ENCODE assay signal across 10 cellular contexts in the genomic region with DNA sequence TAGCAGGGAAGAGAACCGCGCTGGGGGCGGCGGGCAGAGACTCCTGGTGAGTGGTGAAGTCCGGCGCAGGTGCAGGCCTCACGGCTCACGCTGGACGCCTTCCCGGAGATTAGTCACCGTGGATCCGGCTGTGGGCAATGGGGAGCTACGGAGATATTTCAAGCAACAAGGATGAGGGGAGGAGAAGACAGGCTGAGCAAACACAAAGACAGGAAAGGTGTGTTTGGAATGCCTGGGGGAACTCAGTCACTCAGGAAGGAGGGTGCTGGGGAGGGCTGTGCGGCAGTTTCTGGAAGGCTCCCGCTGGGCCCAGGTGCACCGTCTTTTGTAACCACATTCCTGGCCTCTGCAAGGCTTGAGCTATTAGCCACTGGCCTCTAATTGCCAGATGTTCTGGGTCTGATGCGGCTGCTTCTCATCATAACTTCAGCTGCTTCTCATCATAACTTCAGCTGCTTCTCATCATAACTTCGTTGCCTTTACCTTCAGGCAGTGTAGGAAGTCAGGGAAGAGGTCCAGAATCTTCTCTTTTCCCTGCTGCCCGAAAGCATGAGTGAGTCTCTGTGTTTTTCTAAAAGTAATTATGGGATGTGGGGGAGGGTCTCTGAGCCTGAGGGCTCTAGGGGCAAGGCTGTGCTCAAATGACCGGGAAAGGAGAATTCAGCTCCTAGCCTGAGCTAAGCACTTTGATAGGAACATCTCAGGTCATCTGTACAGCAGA.
A peak's percentile ranks its signal among the peaks of the same experiment; 100 is the strongest.
DNase-seq lines count a peak whose midpoint lies in the region; ATAC-seq, FAIRE-seq and TF ChIP-seq lines count a peak whose summit lies in the region.
"Had no signal": no experiment of that assay in that cellular context is flagged by ENCODE, and none has a peak within 500 bp of the region (broad histone marks: within the 10 kb centered on the region; RNA-seq: fewer than 3 reads in every experiment).

No MANE protein-coding gene starts in this region.

- H3K27me3 Mint-ChIP-seq in CD4-positive, alpha-beta T cell = no peaks in the 10 kb centered on the region
- H3K27me3 Mint-ChIP-seq: dendritic cell treated with granulocyte-macrophage colony-stimulating factor and Interleukin-4, amounts not matched to agents 40 ng/mL and 50 ng/mL, for 4 days had no signal

- no peaks in the 10 kb centered on the region for H3K9me3 Mint-ChIP-seq in CD4-positive, alpha-beta T cell

- H2AFZ ChIP-seq in SK-N-SH (ENCODE audit: low read depth) = no peak overlapping the region

- no peak for TF ChIP-seq POLR2A in H54 (IDR thresholded peaks at IDR 0.05; ENCODE audit: low read depth, low read length)

- peak; percentile 36 for FAIRE-seq in H54 (lab: Jason Lieb, UNC)
- FAIRE-seq: GM12878 had no signal

- no peaks in the 10 kb centered on the region for H3K36me3 Mint-ChIP-seq in CD4-positive, alpha-beta T cell (ENCODE audit: low read depth)

- H3K4me1 Mint-ChIP-seq in CD4-positive, alpha-beta T cell (ENCODE audit: low read depth) = no peaks in the 10 kb centered on the region

- H3K9ac ChIP-seq in SK-N-SH = no peak overlapping the region

- CTCF ChIA-PET in SK-N-SH (lab: Yijun Ruan, JAX) = interaction anchor here (0.6 to 2.3 kb wide), 17 partner anchors 10 to 144 kb away, joined by 3 to 12 read pairs (median 4); no protein-coding TSS in a partner anchor
- CTCF ChIA-PET in CD4-positive, alpha-beta T cell (lab: Charles Lee) = no interaction called here

- no peak for TF ChIP-seq CTCF in SK-N-SH (IDR thresholded peaks at IDR 0.05)
- TF ChIP-seq CTCF in left ventricle myocardium inferior (IDR thresholded peaks at IDR 0.05; ENCODE audit: borderline replicate concordance) = no peak
- no peak for TF ChIP-seq CTCF in psoas muscle (IDR thresholded peaks at IDR 0.05)
- no peak for TF ChIP-seq CTCF in CD4-positive, alpha-beta T cell (IDR thresholded peaks at IDR 0.05)
- no peak for TF ChIP-seq CTCF in GM20000 (IDR thresholded peaks at IDR 0.05; ENCODE audit: extremely low read depth, missing control alignments)

- DNase-seq in H54 (ENCODE audit: insufficient read length, low spot score) (peak; percentile 40), SK-N-SH (peak; percentile 79), left ventricle myocardium inferior (no peak), psoas muscle (peak; percentile 39 to 70), GM20000 (ENCODE audit: low spot score) (no peak), hepatic stellate cell (ENCODE audit: low spot score) (no peak)
- DNase-seq in CD4-positive, alpha-beta T cell = no peak

- H3K27me3 ChIP-seq in SK-N-SH (ENCODE audit: insufficient read depth) (no peaks in the 10 kb centered on the region), left ventricle myocardium inferior (ENCODE audit: low read depth) (peaks cover 4% of the 10 kb centered on the region), psoas muscle (ENCODE audit: insufficient read depth in 3 of 3, low read length in 2 of 3) (peaks cover 0 to 3% (median 0%) of the 10 kb centered on the region in 3 donors)
- no peaks in the 10 kb centered on the region for H3K27me3 ChIP-seq in CD4-positive, alpha-beta T cell (ENCODE audit: control insufficient read depth, insufficient read depth, low read length)

- TF ChIP-seq RAD21 in SK-N-SH (IDR thresholded peaks at IDR 0.05; ENCODE audit: low read length) = no peak; the same call in 1 of the 2 replicates

- H3K4me1 ChIP-seq in SK-N-SH (ENCODE audit: control insufficient read depth in 1 of 2, insufficient read depth in 2 of 2, low read depth in 1 of 2, low read length in 1 of 2) = peaks cover 7 to 18% of the 10 kb centered on the region in 2 experiments; a peak in 2 of 4 replicates
- peaks cover 16% of the 10 kb centered on the region for H3K4me1 ChIP-seq in left ventricle myocardium inferior
- H3K4me1 ChIP-seq in psoas muscle = no peaks in the 10 kb centered on the region

- H3K4me3 ChIP-seq in SK-N-SH (ENCODE audit: low read depth in 2 of 2, low read length in 1 of 2) (no peak overlapping the region), left ventricle myocardium inferior (no peak overlapping the region), psoas muscle (no peak overlapping the region)
- H3K4me3 ChIP-seq: GM12878 had no signal

- POLR2A ChIA-PET in SK-N-SH (lab: Yijun Ruan, JAX) = interaction anchor here (0.6 to 1.5 kb wide), 4 partner anchors 12 to 33 kb away, joined by 3 to 4 read pairs (median 4); no protein-coding TSS in a partner anchor
- POLR2A ChIA-PET in CD4-positive, alpha-beta T cell (lab: Charles Lee) = no interaction called here

- no peaks in the 10 kb centered on the region for H3K79me2 ChIP-seq in SK-N-SH (ENCODE audit: insufficient read depth)

- no peaks in the 10 kb centered on the region for H4K20me1 ChIP-seq in SK-N-SH (ENCODE audit: insufficient read depth)

- intact Hi-C loops in left ventricle myocardium inferior (cut with micrococcal nuclease) (no loop called here), psoas muscle (cut with DNase I) (no loop called here)
- intact Hi-C loops in CD4-positive, alpha-beta T cell (cut with DNase I, micrococcal nuclease) = no loop called here

- TF ChIP-seq EP300 in SK-N-SH (IDR thresholded peaks at IDR 0.05; ENCODE audit: borderline replicate concordance in 1 of 2, low read depth in 1 of 2, low read length in 1 of 2) = peak in 1 of 2 experiments; percentile 65; a peak in 2 of 4 replicates

- H3K4me2 ChIP-seq in SK-N-SH = peak overlapping the region; percentile 26; the same call in 1 of the 2 replicates

- H3K27ac ChIP-seq in SK-N-SH (ENCODE audit: low read depth in 2 of 2, low read length in 1 of 2) (peak overlapping the region in 1 of 2 experiments; percentile 78; a peak in 2 of 4 replicates), left ventricle myocardium inferior (replicated peaks) (peak overlapping the region; percentile 12), psoas muscle (no peak overlapping the region)
- H3K27ac ChIP-seq in CD4-positive, alpha-beta T cell (ENCODE audit: low read depth, low read length) = no peak overlapping the region

- peak in 3 of 4 donors; percentile 36 to 51 (median 46) for ATAC-seq in psoas muscle
- no peak for ATAC-seq in CD4-positive, alpha-beta T cell (ENCODE audit: poor library complexity)
- no peak for ATAC-seq in HG02981 (IDR thresholded peaks at IDR 0.05; ENCODE audit: unreplicated experiment)
- ATAC-seq: GM12878 had no signal

- H3K9me3 ChIP-seq in SK-N-SH (no peaks in the 10 kb centered on the region), left ventricle myocardium inferior (replicated peaks) (peaks cover 14% of the 10 kb centered on the region), psoas muscle (no peaks in the 10 kb centered on the region)
- no peaks in the 10 kb centered on the region for H3K9me3 ChIP-seq in CD4-positive, alpha-beta T cell (ENCODE audit: control insufficient read depth, low read length)

- no peak overlapping the region for H3K27ac Mint-ChIP-seq in CD4-positive, alpha-beta T cell
- H3K27ac Mint-ChIP-seq: dendritic cell treated with granulocyte-macrophage colony-stimulating factor and Interleukin-4, amounts not matched to agents 40 ng/mL and 50 ng/mL, for 4 days had no signal

- no peak overlapping the region for H3K4me3 Mint-ChIP-seq in CD4-positive, alpha-beta T cell
- H3K4me3 Mint-ChIP-seq: dendritic cell treated with granulocyte-macrophage colony-stimulating factor and Interleukin-4, amounts not matched to agents 40 ng/mL and 50 ng/mL, for 4 days had no signal

- H3K9me2 ChIP-seq in SK-N-SH = no peaks in the 10 kb centered on the region

- peaks cover 6% of the 10 kb centered on the region for H3F3A ChIP-seq in SK-N-SH (replicated peaks; ENCODE audit: insufficient read depth)

- peaks cover 9 to 12% of the 10 kb centered on the region in 2 experiments for H3K36me3 ChIP-seq in SK-N-SH (replicated peaks in 1 of 2; ENCODE audit: control insufficient read depth in 1 of 2, insufficient read depth in 2 of 2, low read length in 1 of 2)
- peaks cover 15% of the 10 kb centered on the region for H3K36me3 ChIP-seq in left ventricle myocardium inferior
- no peaks in the 10 kb centered on the region for H3K36me3 ChIP-seq in psoas muscle (ENCODE audit: insufficient read depth in 1 of 2, low read depth in 1 of 2)

- WGBS in SK-N-SH (ENCODE audit: low lambda C conversion rate) = 17% methylated on average over 20 of the region's 20 CpGs
- 15 to 20% (median 17%) methylated on average over 20 of the region's 20 CpGs for WGBS in psoas muscle, 3 donors

TF ChIP-seq in SK-N-SH, 30 proteins besides CTCF, POLR2A, EP300 and RAD21 (continues in another document):
- TF ChIP-seq NRF1 (IDR thresholded peaks at IDR 0.05; ENCODE audit: low read depth, low read length) = no peak
- TF ChIP-seq FOSL2 (IDR thresholded peaks at IDR 0.05; ENCODE audit: borderline replicate concordance, low read depth) = peak; percentile 36; the same call in 1 of the 2 replicates
- TF ChIP-seq GATA2 (CRISPR knock-in tag; IDR thresholded peaks at IDR 0.05) = 0 out of 2 replicates have a peak, but pooled peaks have one; percentile 14
- peak; percentile 57 for TF ChIP-seq JUND (IDR thresholded peaks at IDR 0.05)
- peak; percentile 91 for TF ChIP-seq TEAD4 (IDR thresholded peaks at IDR 0.05; ENCODE audit: borderline replicate concordance, insufficient read depth)
- TF ChIP-seq MXI1 (IDR thresholded peaks at IDR 0.05; ENCODE audit: low read depth, low read length) = no peak
- no peak for TF ChIP-seq RXRA (IDR thresholded peaks at IDR 0.05; ENCODE audit: borderline replicate concordance, low read depth)
- no peak; the same call in 1 of the 2 replicates for TF ChIP-seq FOXM1 (IDR thresholded peaks at IDR 0.05; ENCODE audit: low read depth)
- TF ChIP-seq, protein P1, sequence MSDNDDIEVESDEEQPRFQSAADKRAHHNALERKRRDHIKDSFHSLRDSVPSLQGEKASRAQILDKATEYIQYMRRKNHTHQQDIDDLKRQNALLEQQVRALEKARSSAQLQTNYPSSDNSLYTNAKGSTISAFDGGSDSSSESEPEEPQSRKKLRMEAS (IDR thresholded peaks at IDR 0.05; ENCODE audit: low read depth) = no peak
- TF ChIP-seq, protein P2, sequence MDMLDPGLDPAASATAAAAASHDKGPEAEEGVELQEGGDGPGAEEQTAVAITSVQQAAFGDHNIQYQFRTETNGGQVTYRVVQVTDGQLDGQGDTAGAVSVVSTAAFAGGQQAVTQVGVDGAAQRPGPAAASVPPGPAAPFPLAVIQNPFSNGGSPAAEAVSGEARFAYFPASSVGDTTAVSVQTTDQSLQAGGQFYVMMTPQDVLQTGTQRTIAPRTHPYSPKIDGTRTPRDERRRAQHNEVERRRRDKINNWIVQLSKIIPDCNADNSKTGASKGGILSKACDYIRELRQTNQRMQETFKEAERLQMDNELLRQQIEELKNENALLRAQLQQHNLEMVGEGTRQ (IDR thresholded peaks at IDR 0.05; ENCODE audit: borderline replicate concordance, low read depth, low read length) = no peak
- no peak for TF ChIP-seq RFX5 (IDR thresholded peaks at IDR 0.05; ENCODE audit: low read length)
- no peak for TF ChIP-seq ELF1 (IDR thresholded peaks at IDR 0.05)
- peak; percentile 98 for TF ChIP-seq POLR2AphosphoS5 (IDR thresholded peaks at IDR 0.05; ENCODE audit: low read depth, low read length)
- peak; percentile 75; the same call in 1 of the 2 replicates for TF ChIP-seq SIN3A (IDR thresholded peaks at IDR 0.05; ENCODE audit: borderline replicate concordance, low read depth, low read length)

Comparison
In these comparisons a context has a peak if more than half of its experiments do, and no peak if none do; other contexts are left out.
1. DNase-seq: peak in H54 (single experiment), SK-N-SH (single experiment) and psoas muscle (2 of 2); none in left ventricle myocardium inferior (single experiment), CD4-positive, alpha-beta T cell (0 of 10), GM20000 (single experiment) and hepatic stellate cell (single experiment).
2. ATAC-seq: peak in psoas muscle (3 of 4); none in CD4-positive, alpha-beta T cell (single experiment) and HG02981 (single experiment).